12 cellular contexts compared by ENCODE assay signal in the genomic region with DNA sequence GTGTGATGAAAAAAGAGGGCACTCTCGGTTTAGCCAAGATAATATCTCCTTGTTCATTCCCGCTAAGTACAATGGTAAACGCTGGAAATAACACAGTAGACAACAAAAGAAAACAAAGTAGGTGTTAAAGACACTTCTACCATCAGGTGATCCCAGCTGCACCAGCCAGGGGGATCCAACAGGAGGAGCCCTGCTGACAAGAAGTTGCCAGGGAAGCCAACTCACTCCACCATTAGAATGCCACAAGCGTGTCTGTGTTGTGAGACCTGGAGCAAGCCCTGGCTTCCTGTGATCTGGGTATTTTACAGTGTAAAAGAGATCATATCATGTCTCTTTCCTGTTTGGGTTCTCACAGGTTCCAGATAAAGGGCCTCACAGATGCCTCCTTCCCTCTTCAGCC.
A peak's percentile ranks its signal among the peaks of the same experiment; 100 is the strongest.
DNase-seq lines count a peak whose midpoint lies in the region; ATAC-seq, FAIRE-seq and TF ChIP-seq lines count a peak whose summit lies in the region.
"Had no signal": no experiment of that assay in that cellular context is flagged by ENCODE, and none has a peak within 500 bp of the region (broad histone marks: within the 10 kb centered on the region; RNA-seq: fewer than 3 reads in every experiment).

No MANE protein-coding gene starts in this region.

- no peak for FAIRE-seq in HepG2 (lab: Jason Lieb, UNC)
- FAIRE-seq: G401.6 had no signal

- no peak overlapping the region for H2AFZ ChIP-seq in mammary epithelial cell (ENCODE audit: low read depth, low read length)
- H2AFZ ChIP-seq in HepG2 (ENCODE audit: low read length) = no peak overlapping the region

- peak; percentile 51 for TF ChIP-seq CTCF in Calu3 (IDR thresholded peaks at IDR 0.05; ENCODE audit: unreplicated experiment)
- peak; percentile 60 to 78 for TF ChIP-seq CTCF in mammary epithelial cell (conservative IDR thresholded peaks at IDR 0.05 in 1 of 2, IDR thresholded peaks at IDR 0.05 in 1 of 2; ENCODE audit: extremely low read depth in 1 of 2, insufficient read depth in 1 of 2, low read depth in 1 of 2, low read length in 2 of 2)
- TF ChIP-seq CTCF in HepG2 (CRISPR knock-in tag; IDR thresholded peaks at IDR 0.05) = peak; percentile 72

- H3K4me1 ChIP-seq in mammary epithelial cell (ENCODE audit: insufficient read depth, low read length) (no peaks in the 10 kb centered on the region), HepG2 (ENCODE audit: insufficient read depth, low read length) (no peaks in the 10 kb centered on the region)
- H3K4me1 ChIP-seq: psoas muscle had no signal

- CTCF ChIA-PET in Calu3 (lab: Charles Lee) = interaction anchor here (2.4 kb wide), 1 partner anchor 33 kb away, joined by 9 read pairs; no protein-coding TSS in a partner anchor
- CTCF ChIA-PET in mammary epithelial cell (lab: Charles Lee; ENCODE audit: low non-redundant PET) = no interaction called here
- CTCF ChIA-PET in HepG2 (lab: Yijun Ruan, JAX; ENCODE audit: low intra/inter-chr PET ratio, low total read pairs) = interaction anchor here (1.6 to 3.2 kb wide), 2 partner anchors 34 to 96 kb away, joined by 7 to 22 read pairs; no protein-coding TSS in a partner anchor

- H3K9ac ChIP-seq in mammary epithelial cell (ENCODE audit: insufficient read depth, low read length) = no peak overlapping the region
- no peak overlapping the region for H3K9ac ChIP-seq in HepG2 (ENCODE audit: insufficient read depth, low read depth, low read length)

- H3K27ac Mint-ChIP-seq in Calu3 (ENCODE audit: unreplicated experiment) = peak overlapping the region; percentile 26
- H3K27ac Mint-ChIP-seq in naive thymus-derived CD8-positive, alpha-beta T cell = no peak overlapping the region
- H3K27ac Mint-ChIP-seq: T-helper 17 cell had no signal

- no peaks in the 10 kb centered on the region for H3K4me1 Mint-ChIP-seq in Calu3 (ENCODE audit: low read depth, unreplicated experiment)
- H3K4me1 Mint-ChIP-seq in naive thymus-derived CD8-positive, alpha-beta T cell = no peaks in the 10 kb centered on the region
- H3K4me1 Mint-ChIP-seq: T-helper 17 cell had no signal

- H3K9me3 ChIP-seq in mammary epithelial cell (replicated peaks; ENCODE audit: insufficient read depth, low read length) = no peaks in the 10 kb centered on the region
- no peaks in the 10 kb centered on the region for H3K9me3 ChIP-seq in HepG2 (ENCODE audit: low read length)
- H3K9me3 ChIP-seq: psoas muscle had no signal

- in situ Hi-C loops in mammary epithelial cell (cut with MboI; ENCODE audit: low sequenced_read_pairs in 2 of 2) = no loop called here
- in situ Hi-C loops in HepG2 (cut with HindIII; ENCODE audit: extremely low pct_ligation_motif_present, low pct_unique_long_range_greater_than_20kb) = loop anchor here (5.0 kb wide), 1 partner anchor 33 kb away; no protein-coding TSS in a partner anchor

- dilution Hi-C loops in mammary epithelial cell (cut with HindIII; ENCODE audit: low sequenced_read_pairs) = no loop called here

- H3K79me2 ChIP-seq in mammary epithelial cell (ENCODE audit: insufficient read depth, low read length) = no peaks in the 10 kb centered on the region
- no peaks in the 10 kb centered on the region for H3K79me2 ChIP-seq in HepG2 (ENCODE audit: insufficient read depth, low read length)

- no peaks in the 10 kb centered on the region for H3K27me3 ChIP-seq in mammary epithelial cell (ENCODE audit: insufficient read depth, low read length)
- H3K27me3 ChIP-seq in HepG2 (ENCODE audit: control insufficient read depth in 1 of 2, insufficient read depth in 2 of 2, low read length in 2 of 2) = no peaks in the 10 kb centered on the region

- H3K4me3 ChIP-seq in mammary epithelial cell (replicated peaks in 1 of 3; ENCODE audit: insufficient read depth in 1 of 3, low read depth in 2 of 3, low read length in 3 of 3) (no peak overlapping the region), HepG2 (replicated peaks in 1 of 3; ENCODE audit: insufficient read depth in 1 of 3, low read depth in 2 of 3, low read length in 3 of 3) (no peak overlapping the region)
- H3K4me3 ChIP-seq: psoas muscle had no signal

- H4K20me1 ChIP-seq in mammary epithelial cell (ENCODE audit: insufficient read depth, low read length) (no peaks in the 10 kb centered on the region), HepG2 (ENCODE audit: insufficient read depth, low read length) (no peaks in the 10 kb centered on the region)

- H3K36me3 ChIP-seq in mammary epithelial cell (ENCODE audit: insufficient read depth, low read length) = no peaks in the 10 kb centered on the region
- no peaks in the 10 kb centered on the region for H3K36me3 ChIP-seq in HepG2 (replicated peaks in 1 of 2; ENCODE audit: control insufficient read depth in 1 of 2, insufficient read depth in 2 of 2, low read length in 2 of 2)

- peak; percentile 48 for ATAC-seq in HG02610 (IDR thresholded peaks at IDR 0.05; ENCODE audit: unreplicated experiment)
- ATAC-seq in HepG2 = peak; percentile 98
- no peak for ATAC-seq in naive thymus-derived CD8-positive, alpha-beta T cell
- no peak for ATAC-seq in GM18519 (IDR thresholded peaks at IDR 0.05; ENCODE audit: low FRiP score, unreplicated experiment)
- ATAC-seq: T-helper 17 cell had no signal

- no peak for TF ChIP-seq EP300 in HepG2 (IDR thresholded peaks at IDR 0.05; ENCODE audit: low read depth in 2 of 2, low read length in 2 of 2)
- no peak for TF ChIP-seq EP300 in HepG2 (CRISPR knock-in tag; IDR thresholded peaks at IDR 0.05; ENCODE audit: borderline replicate concordance)

- no peak overlapping the region for H3K4me3 Mint-ChIP-seq in Calu3 (ENCODE audit: low read depth, unreplicated experiment)
- no peak overlapping the region for H3K4me3 Mint-ChIP-seq in naive thymus-derived CD8-positive, alpha-beta T cell
- H3K4me3 Mint-ChIP-seq: T-helper 17 cell had no signal

- no peaks in the 10 kb centered on the region for H3K27me3 Mint-ChIP-seq in Calu3 (ENCODE audit: unreplicated experiment)
- no peaks in the 10 kb centered on the region for H3K27me3 Mint-ChIP-seq in naive thymus-derived CD8-positive, alpha-beta T cell
- H3K27me3 Mint-ChIP-seq: T-helper 17 cell had no signal

- BruUV-seq in Calu3 (replicated peaks; lab: Mats Ljungman, UMichigan) (no TSS peak), mammary epithelial cell (replicated peaks; lab: Mats Ljungman, UMichigan) (no TSS peak), HepG2 (replicated peaks; lab: Mats Ljungman, UMichigan) (no TSS peak)

- H3K27ac ChIP-seq in mammary epithelial cell (ENCODE audit: insufficient read depth, low read depth, low read length) = no peak overlapping the region
- H3K27ac ChIP-seq in HepG2 (ENCODE audit: extremely low read length, insufficient read depth, low read length) = no peak overlapping the region
- H3K27ac ChIP-seq: psoas muscle had no signal

- H3K36me3 Mint-ChIP-seq in Calu3 (ENCODE audit: insufficient read depth, unreplicated experiment) = no peaks in the 10 kb centered on the region
- H3K36me3 Mint-ChIP-seq in naive thymus-derived CD8-positive, alpha-beta T cell = no peaks in the 10 kb centered on the region

- H3K4me2 ChIP-seq in mammary epithelial cell (ENCODE audit: insufficient read depth, low read depth, low read length) (no peak overlapping the region), HepG2 (ENCODE audit: low read depth, low read length) (no peak overlapping the region)

- 87% methylated on average over 4 of the region's 4 CpGs for WGBS in mammary epithelial cell (ENCODE audit: low coverage, missing lambda C conversion rate)
- WGBS in HepG2 (ENCODE audit: low lambda C conversion rate) = 40% methylated on average over 4 of the region's 4 CpGs

- no peaks in the 10 kb centered on the region for H3K9me3 Mint-ChIP-seq in Calu3 (ENCODE audit: low read depth, unreplicated experiment)
- peaks cover 0 to 2% (median 0%) of the 10 kb centered on the region in 9 donors for H3K9me3 Mint-ChIP-seq in naive thymus-derived CD8-positive, alpha-beta T cell

- TF ChIP-seq POLR2A in HepG2 (IDR thresholded peaks at IDR 0.05; ENCODE audit: insufficient read depth in 1 of 2, low read depth in 2 of 2, low read length in 2 of 2) = no peak

- POLR2A ChIA-PET in HepG2 (lab: Yijun Ruan, JAX) = no interaction called here
- POLR2A ChIA-PET in naive thymus-derived CD8-positive, alpha-beta T cell (lab: Charles Lee) = no interaction called here

- DNase-seq in Calu3 (peak; percentile 62), mammary epithelial cell (peak; percentile 11), HepG2 (ENCODE audit: low spot score) (peak; percentile 59), DMS79 treated with DMSO at 0.1 percent for 48 hours (lab: John Stamatoyannopoulos, UW) (no peak), COLO668 (lab: John Stamatoyannopoulos, UW; ENCODE audit: unreplicated experiment) (no peak)
- no peak for DNase-seq in naive thymus-derived CD8-positive, alpha-beta T cell
- DNase-seq: NCI-H510A, psoas muscle, T-helper 17 cell had no signal

- TF ChIP-seq RAD21 in HepG2 (CRISPR knock-in tag; IDR thresholded peaks at IDR 0.05) = peak; percentile 62

- intact Hi-C loops in Calu3 (cut with micrococcal nuclease; ENCODE audit: unreplicated experiment) (loop anchor here (1.0 kb wide), 1 partner anchor 34 kb away; no protein-coding TSS in a partner anchor), mammary epithelial cell (cut with micrococcal nuclease) (loop anchor here (1.0 kb wide), 1 partner anchor 34 kb away; no protein-coding TSS in a partner anchor), HepG2 (cut with micrococcal nuclease; ENCODE audit: unreplicated experiment) (loop anchor here (1.0 kb wide), 1 partner anchor 34 kb away; no protein-coding TSS in a partner anchor)

TF ChIP-seq in HepG2, 621 proteins besides CTCF, POLR2A, EP300 and RAD21 (continues in another document):
- TF ChIP-seq ELK4 (CRISPR knock-in tag; IDR thresholded peaks at IDR 0.05; ENCODE audit: borderline replicate concordance) (no peak), STAG1 (CRISPR knock-in tag; IDR thresholded peaks at IDR 0.05) (peak; percentile 78), YY1 (IDR thresholded peaks at IDR 0.05; ENCODE audit: insufficient read depth, insufficient replicate concordance, low read depth, low read length) (peak; percentile 35)
- TF ChIP-seq, protein P1, sequence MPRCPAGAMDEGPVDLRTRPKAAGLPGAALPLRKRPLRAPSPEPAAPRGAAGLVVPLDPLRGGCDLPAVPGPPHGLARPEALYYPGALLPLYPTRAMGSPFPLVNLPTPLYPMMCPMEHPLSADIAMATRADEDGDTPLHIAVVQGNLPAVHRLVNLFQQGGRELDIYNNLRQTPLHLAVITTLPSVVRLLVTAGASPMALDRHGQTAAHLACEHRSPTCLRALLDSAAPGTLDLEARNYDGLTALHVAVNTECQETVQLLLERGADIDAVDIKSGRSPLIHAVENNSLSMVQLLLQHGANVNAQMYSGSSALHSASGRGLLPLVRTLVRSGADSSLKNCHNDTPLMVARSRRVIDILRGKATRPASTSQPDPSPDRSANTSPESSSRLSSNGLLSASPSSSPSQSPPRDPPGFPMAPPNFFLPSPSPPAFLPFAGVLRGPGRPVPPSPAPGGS (CRISPR knock-in tag; IDR thresholded peaks at IDR 0.05) = no peak

Comparison
In these comparisons a context has a peak if more than half of its experiments do, and no peak if none do; other contexts are left out.
1. DNase-seq: peak in Calu3 (single experiment), mammary epithelial cell (single experiment) and HepG2 (single experiment); none in naive thymus-derived CD8-positive, alpha-beta T cell (0 of 10), DMS79 treated with DMSO at 0.1 percent for 48 hours (single experiment) and COLO668 (single experiment).
2. ATAC-seq: peak in HG02610 (single experiment) and HepG2 (single experiment); none in naive thymus-derived CD8-positive, alpha-beta T cell (0 of 2) and GM18519 (single experiment).
3. Peak in every context shown above with its lines, with median percentiles within 50 percentile points of each other: CTCF ChIP-seq.